1 cellular context compared by ENCODE assay signal in genomic region chr6:118893882-118894424, GRCh38.
A peak's percentile ranks its signal among the peaks of the same experiment; 100 is the strongest.
TF ChIP-seq lines count a peak whose summit lies in the region.

TSS of gene ASF1A (plus strand) at chr6:118894152. CDS start at chr6:118894414, 262 bp downstream.

TF ChIP-seq in K562, 482 proteins besides CTCF, POLR2A, EP300 and RAD21 (continued from another document and continues in another):
- TF ChIP-seq, protein P1, sequence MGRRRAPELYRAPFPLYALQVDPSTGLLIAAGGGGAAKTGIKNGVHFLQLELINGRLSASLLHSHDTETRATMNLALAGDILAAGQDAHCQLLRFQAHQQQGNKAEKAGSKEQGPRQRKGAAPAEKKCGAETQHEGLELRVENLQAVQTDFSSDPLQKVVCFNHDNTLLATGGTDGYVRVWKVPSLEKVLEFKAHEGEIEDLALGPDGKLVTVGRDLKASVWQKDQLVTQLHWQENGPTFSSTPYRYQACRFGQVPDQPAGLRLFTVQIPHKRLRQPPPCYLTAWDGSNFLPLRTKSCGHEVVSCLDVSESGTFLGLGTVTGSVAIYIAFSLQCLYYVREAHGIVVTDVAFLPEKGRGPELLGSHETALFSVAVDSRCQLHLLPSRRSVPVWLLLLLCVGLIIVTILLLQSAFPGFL (CRISPR knock-in tag; IDR thresholded peaks at IDR 0.05), result no peak
- TF ChIP-seq SP1 (CRISPR knock-in tag; IDR thresholded peaks at IDR 0.05) (peak; percentile 79), NR2C2 (CRISPR knock-in tag; IDR thresholded peaks at IDR 0.05) (no peak), NR2C2 (tag; IDR thresholded peaks at IDR 0.05) (peak; percentile 37; the same call in 1 of the 2 replicates), NBN (IDR thresholded peaks at IDR 0.05; ENCODE audit: low read depth) (no peak), GABPA (tag; conservative IDR thresholded peaks at IDR 0.05; ENCODE audit: low read depth) (peak; percentile 25; the same call in 1 of the 2 replicates), PTBP1 (IDR thresholded peaks at IDR 0.05; ENCODE audit: low read depth, low read length) (no peak), ZNF174 (CRISPR knock-in tag; IDR thresholded peaks at IDR 0.05) (no peak), HNRNPLL (IDR thresholded peaks at IDR 0.05; ENCODE audit: low read depth, low read length, poor library complexity, severe bottlenecking) (peak; percentile 64), C11orf30 (IDR thresholded peaks at IDR 0.05; ENCODE audit: low read depth) (0 out of 2 replicates have a peak, but pooled peaks have one; percentile 50), TAL1 (IDR thresholded peaks at IDR 0.05) (0 out of 2 replicates have a peak, but pooled peaks have one; percentile 1), SMC3 (conservative IDR thresholded peaks at IDR 0.05; ENCODE audit: insufficient read depth, low read depth, low read length) (peak; percentile 54), ZC3H8 (IDR thresholded peaks at IDR 0.05) (no peak), ZBTB7A (IDR thresholded peaks at IDR 0.05; ENCODE audit: borderline replicate concordance, control insufficient read depth, low read depth, low read length) (peak; percentile 62; the same call in 1 of the 2 replicates), UBTF (IDR thresholded peaks at IDR 0.05; ENCODE audit: borderline replicate concordance in 1 of 2, low read depth in 2 of 2, low read length in 2 of 2) (peak in 1 of 2 experiments; percentile 24; a peak in 2 of 4 replicates), POLR2H (tag; IDR thresholded peaks at IDR 0.05; ENCODE audit: low read depth) (peak; percentile 86), CHD2 (IDR thresholded peaks at IDR 0.05; ENCODE audit: low read depth, low read length) (0 out of 2 replicates have a peak, but pooled peaks have one; percentile 21), SRF (CRISPR knock-in tag; IDR thresholded peaks at IDR 0.05) (no peak), ZKSCAN3 (CRISPR knock-in tag; IDR thresholded peaks at IDR 0.05) (no peak), ZNF76 (CRISPR knock-in tag; IDR thresholded peaks at IDR 0.05; ENCODE audit: borderline replicate concordance) (no peak), FOSL1 (tag; conservative IDR thresholded peaks at IDR 0.05) (no peak; the same call in 1 of the 2 replicates), CCNT2 (IDR thresholded peaks at IDR 0.05; ENCODE audit: borderline replicate concordance, extremely low read depth, insufficient read length, low read depth, low read length) (peak; percentile 93), TCF3 (CRISPR knock-in tag; IDR thresholded peaks at IDR 0.05) (no peak; the same call in 1 of the 2 replicates), KDM5B (IDR thresholded peaks at IDR 0.05; ENCODE audit: insufficient replicate concordance, low read depth, low read length) (peak; percentile 87), ERF (CRISPR knock-in tag; IDR thresholded peaks at IDR 0.05) (no peak), SMAD4 (CRISPR knock-in tag; conservative IDR thresholded peaks at IDR 0.05) (peak; percentile 85; the same call in 1 of the 2 replicates), TBL1XR1 (IDR thresholded peaks at IDR 0.05; ENCODE audit: low read length in 2 of 2) (peak; percentile 24 to 43; a peak in 2 of 4 replicates), TEAD1 (CRISPR knock-in tag; IDR thresholded peaks at IDR 0.05) (peak in 1 of 2 experiments; percentile 42; a peak in 1 of 4 replicates), TOE1 (IDR thresholded peaks at IDR 0.05; ENCODE audit: borderline replicate concordance) (peak; percentile 81; the same call in 1 of the 2 replicates), TOE1 (CRISPR knock-in tag; IDR thresholded peaks at IDR 0.05; ENCODE audit: borderline replicate concordance, low read depth) (no peak), ATF7 (IDR thresholded peaks at IDR 0.05) (peak; percentile 54; the same call in 1 of the 2 replicates), GATAD2A (IDR thresholded peaks at IDR 0.05) (peak; percentile 87; the same call in 1 of the 2 replicates), MEIS2 (IDR thresholded peaks at IDR 0.05; ENCODE audit: partially characterized antibody) (peak; percentile 3), SIN3A (IDR thresholded peaks at IDR 0.05; ENCODE audit: borderline replicate concordance in 2 of 2, control insufficient read depth in 1 of 2, low read depth in 2 of 2, low read length in 2 of 2) (peak in 1 of 2 experiments; percentile 63; a peak in 1 of 4 replicates), STAT5A (IDR thresholded peaks at IDR 0.05; ENCODE audit: borderline replicate concordance, low read length) (peak; percentile 21; the same call in 1 of the 2 replicates), KAT8 (IDR thresholded peaks at IDR 0.05; ENCODE audit: low read depth) (no peak)
- TF ChIP-seq, protein P2, sequence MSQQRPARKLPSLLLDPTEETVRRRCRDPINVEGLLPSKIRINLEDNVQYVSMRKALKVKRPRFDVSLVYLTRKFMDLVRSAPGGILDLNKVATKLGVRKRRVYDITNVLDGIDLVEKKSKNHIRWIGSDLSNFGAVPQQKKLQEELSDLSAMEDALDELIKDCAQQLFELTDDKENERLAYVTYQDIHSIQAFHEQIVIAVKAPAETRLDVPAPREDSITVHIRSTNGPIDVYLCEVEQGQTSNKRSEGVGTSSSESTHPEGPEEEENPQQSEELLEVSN (IDR thresholded peaks at IDR 0.05; ENCODE audit: borderline replicate concordance in 1 of 2, extremely low read depth in 1 of 2, insufficient read depth in 1 of 2, insufficient read length in 1 of 2, low read depth in 1 of 2, low read length in 1 of 2, poor library complexity in 1 of 2, severe bottlenecking in 1 of 2), result peak; percentile 47 to 80
- TF ChIP-seq, protein P3, sequence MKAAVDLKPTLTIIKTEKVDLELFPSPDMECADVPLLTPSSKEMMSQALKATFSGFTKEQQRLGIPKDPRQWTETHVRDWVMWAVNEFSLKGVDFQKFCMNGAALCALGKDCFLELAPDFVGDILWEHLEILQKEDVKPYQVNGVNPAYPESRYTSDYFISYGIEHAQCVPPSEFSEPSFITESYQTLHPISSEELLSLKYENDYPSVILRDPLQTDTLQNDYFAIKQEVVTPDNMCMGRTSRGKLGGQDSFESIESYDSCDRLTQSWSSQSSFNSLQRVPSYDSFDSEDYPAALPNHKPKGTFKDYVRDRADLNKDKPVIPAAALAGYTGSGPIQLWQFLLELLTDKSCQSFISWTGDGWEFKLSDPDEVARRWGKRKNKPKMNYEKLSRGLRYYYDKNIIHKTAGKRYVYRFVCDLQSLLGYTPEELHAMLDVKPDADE (conservative IDR thresholded peaks at IDR 0.05; ENCODE audit: control insufficient read depth, low read depth, low read length), result peak; percentile 33; the same call in 1 of the 2 replicates
- TF ChIP-seq, protein P4, sequence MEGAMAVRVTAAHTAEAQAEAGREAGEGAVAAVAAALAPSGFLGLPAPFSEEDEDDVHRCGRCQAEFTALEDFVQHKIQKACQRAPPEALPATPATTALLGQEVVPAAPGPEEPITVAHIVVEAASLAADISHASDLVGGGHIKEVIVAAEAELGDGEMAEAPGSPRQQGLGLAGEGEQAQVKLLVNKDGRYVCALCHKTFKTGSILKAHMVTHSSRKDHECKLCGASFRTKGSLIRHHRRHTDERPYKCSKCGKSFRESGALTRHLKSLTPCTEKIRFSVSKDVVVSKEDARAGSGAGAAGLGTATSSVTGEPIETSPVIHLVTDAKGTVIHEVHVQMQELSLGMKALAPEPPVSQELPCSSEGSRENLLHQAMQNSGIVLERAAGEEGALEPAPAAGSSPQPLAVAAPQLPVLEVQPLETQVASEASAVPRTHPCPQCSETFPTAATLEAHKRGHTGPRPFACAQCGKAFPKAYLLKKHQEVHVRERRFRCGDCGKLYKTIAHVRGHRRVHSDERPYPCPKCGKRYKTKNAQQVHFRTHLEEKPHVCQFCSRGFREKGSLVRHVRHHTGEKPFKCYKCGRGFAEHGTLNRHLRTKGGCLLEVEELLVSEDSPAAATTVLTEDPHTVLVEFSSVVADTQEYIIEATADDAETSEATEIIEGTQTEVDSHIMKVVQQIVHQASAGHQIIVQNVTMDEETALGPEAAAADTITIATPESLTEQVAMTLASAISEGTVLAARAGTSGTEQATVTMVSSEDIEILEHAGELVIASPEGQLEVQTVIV (CRISPR knock-in tag; IDR thresholded peaks at IDR 0.05; ENCODE audit: borderline replicate concordance), result no peak
- TF ChIP-seq, protein P5, sequence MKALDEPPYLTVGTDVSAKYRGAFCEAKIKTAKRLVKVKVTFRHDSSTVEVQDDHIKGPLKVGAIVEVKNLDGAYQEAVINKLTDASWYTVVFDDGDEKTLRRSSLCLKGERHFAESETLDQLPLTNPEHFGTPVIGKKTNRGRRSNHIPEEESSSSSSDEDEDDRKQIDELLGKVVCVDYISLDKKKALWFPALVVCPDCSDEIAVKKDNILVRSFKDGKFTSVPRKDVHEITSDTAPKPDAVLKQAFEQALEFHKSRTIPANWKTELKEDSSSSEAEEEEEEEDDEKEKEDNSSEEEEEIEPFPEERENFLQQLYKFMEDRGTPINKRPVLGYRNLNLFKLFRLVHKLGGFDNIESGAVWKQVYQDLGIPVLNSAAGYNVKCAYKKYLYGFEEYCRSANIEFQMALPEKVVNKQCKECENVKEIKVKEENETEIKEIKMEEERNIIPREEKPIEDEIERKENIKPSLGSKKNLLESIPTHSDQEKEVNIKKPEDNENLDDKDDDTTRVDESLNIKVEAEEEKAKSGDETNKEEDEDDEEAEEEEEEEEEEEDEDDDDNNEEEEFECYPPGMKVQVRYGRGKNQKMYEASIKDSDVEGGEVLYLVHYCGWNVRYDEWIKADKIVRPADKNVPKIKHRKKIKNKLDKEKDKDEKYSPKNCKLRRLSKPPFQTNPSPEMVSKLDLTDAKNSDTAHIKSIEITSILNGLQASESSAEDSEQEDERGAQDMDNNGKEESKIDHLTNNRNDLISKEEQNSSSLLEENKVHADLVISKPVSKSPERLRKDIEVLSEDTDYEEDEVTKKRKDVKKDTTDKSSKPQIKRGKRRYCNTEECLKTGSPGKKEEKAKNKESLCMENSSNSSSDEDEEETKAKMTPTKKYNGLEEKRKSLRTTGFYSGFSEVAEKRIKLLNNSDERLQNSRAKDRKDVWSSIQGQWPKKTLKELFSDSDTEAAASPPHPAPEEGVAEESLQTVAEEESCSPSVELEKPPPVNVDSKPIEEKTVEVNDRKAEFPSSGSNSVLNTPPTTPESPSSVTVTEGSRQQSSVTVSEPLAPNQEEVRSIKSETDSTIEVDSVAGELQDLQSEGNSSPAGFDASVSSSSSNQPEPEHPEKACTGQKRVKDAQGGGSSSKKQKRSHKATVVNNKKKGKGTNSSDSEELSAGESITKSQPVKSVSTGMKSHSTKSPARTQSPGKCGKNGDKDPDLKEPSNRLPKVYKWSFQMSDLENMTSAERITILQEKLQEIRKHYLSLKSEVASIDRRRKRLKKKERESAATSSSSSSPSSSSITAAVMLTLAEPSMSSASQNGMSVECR (CRISPR knock-in tag; IDR thresholded peaks at IDR 0.05), result no peak; the same call in 1 of the 2 replicates
- TF ChIP-seq, protein P6, sequence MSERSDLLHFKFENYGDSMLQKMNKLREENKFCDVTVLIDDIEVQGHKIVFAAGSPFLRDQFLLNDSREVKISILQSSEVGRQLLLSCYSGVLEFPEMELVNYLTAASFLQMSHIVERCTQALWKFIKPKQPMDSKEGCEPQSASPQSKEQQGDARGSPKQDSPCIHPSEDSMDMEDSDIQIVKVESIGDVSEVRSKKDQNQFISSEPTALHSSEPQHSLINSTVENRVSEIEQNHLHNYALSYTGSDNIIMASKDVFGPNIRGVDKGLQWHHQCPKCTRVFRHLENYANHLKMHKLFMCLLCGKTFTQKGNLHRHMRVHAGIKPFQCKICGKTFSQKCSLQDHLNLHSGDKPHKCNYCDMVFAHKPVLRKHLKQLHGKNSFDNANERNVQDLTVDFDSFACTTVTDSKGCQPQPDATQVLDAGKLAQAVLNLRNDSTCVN (CRISPR knock-in tag; IDR thresholded peaks at IDR 0.05), result no peak
- TF ChIP-seq, protein P7, sequence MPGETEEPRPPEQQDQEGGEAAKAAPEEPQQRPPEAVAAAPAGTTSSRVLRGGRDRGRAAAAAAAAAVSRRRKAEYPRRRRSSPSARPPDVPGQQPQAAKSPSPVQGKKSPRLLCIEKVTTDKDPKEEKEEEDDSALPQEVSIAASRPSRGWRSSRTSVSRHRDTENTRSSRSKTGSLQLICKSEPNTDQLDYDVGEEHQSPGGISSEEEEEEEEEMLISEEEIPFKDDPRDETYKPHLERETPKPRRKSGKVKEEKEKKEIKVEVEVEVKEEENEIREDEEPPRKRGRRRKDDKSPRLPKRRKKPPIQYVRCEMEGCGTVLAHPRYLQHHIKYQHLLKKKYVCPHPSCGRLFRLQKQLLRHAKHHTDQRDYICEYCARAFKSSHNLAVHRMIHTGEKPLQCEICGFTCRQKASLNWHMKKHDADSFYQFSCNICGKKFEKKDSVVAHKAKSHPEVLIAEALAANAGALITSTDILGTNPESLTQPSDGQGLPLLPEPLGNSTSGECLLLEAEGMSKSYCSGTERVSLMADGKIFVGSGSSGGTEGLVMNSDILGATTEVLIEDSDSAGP (CRISPR knock-in tag; IDR thresholded peaks at IDR 0.05), result no peak
- TF ChIP-seq, protein P8, sequence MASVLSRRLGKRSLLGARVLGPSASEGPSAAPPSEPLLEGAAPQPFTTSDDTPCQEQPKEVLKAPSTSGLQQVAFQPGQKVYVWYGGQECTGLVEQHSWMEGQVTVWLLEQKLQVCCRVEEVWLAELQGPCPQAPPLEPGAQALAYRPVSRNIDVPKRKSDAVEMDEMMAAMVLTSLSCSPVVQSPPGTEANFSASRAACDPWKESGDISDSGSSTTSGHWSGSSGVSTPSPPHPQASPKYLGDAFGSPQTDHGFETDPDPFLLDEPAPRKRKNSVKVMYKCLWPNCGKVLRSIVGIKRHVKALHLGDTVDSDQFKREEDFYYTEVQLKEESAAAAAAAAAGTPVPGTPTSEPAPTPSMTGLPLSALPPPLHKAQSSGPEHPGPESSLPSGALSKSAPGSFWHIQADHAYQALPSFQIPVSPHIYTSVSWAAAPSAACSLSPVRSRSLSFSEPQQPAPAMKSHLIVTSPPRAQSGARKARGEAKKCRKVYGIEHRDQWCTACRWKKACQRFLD (CRISPR knock-in tag; IDR thresholded peaks at IDR 0.05), result 0 out of 2 replicates have a peak, but pooled peaks have one; percentile 46
- TF ChIP-seq, protein P9, sequence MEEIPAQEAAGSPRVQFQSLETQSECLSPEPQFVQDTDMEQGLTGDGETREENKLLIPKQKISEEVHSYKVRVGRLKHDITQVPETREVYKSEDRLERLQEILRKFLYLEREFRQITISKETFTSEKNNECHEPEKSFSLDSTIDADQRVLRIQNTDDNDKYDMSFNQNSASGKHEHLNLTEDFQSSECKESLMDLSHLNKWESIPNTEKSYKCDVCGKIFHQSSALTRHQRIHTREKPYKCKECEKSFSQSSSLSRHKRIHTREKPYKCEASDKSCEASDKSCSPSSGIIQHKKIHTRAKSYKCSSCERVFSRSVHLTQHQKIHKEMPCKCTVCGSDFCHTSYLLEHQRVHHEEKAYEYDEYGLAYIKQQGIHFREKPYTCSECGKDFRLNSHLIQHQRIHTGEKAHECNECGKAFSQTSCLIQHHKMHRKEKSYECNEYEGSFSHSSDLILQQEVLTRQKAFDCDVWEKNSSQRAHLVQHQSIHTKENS (CRISPR knock-in tag; IDR thresholded peaks at IDR 0.05), result no peak
